7 cellular contexts compared by ENCODE assay signal in genomic region chr22:23361676-23362075, GRCh38.
"Had no signal": no experiment of that assay in that cellular context is flagged by ENCODE, and none has a peak within 500 bp of the region (broad histone marks: within the 10 kb centered on the region; RNA-seq: fewer than 3 reads in every experiment).

No MANE protein-coding gene starts in this region.

- H3K27ac Mint-ChIP-seq: GM23338, H9, IgD-negative memory B cell had no signal

- H3K4me1 Mint-ChIP-seq: IgD-negative memory B cell had no signal

- H3K4me3 Mint-ChIP-seq: GM23338, H9, IgD-negative memory B cell had no signal

- H3K36me3 Mint-ChIP-seq: IgD-negative memory B cell had no signal

- DNase-seq: H9, HCEC 1CT had no signal

- FAIRE-seq: H1, H54, HepG2 had no signal

- ATAC-seq: GM23338, HepG2 had no signal
